Comparison of ENCODE assay signal across 18 cellular contexts in the genomic region with DNA sequence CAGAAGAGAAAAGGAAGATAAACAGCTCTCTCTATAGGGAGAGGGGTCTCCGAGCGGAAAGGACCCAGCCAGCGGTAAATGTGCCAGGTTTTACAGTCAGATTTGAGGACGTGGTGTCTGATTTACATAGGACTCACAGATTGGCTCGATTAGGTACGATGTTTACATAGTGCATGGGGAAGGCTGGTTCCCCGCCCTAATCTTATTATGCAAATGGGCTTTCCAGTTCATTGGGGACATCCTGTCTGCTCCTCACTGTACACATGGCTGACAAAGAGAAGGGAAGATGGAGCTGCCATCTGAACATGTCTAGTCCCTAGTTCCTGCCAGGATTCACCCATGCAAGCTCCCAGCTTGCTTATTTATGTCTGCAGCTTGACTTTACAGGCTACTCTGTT.
DNase-seq lines count a peak whose midpoint lies in the region; TF ChIP-seq lines count a peak whose summit lies in the region.
"Had no signal": no experiment of that assay in that cellular context is flagged by ENCODE, and none has a peak within 500 bp of the region (broad histone marks: within the 10 kb centered on the region; RNA-seq: fewer than 3 reads in every experiment).

No MANE protein-coding gene starts in this region.

- no peaks in the 10 kb centered on the region for H3K79me2 ChIP-seq in OCI-LY7 (ENCODE audit: insufficient read depth, low read depth, low read length)

- BruUV-seq in OCI-LY7 (replicated peaks; lab: Mats Ljungman, UMichigan): no TSS peak

- H3K4me1 ChIP-seq in OCI-LY7 (ENCODE audit: insufficient read depth, low read length, poor library complexity, severe bottlenecking): peaks cover 15% of the 10 kb centered on the region
- H3K4me1 ChIP-seq: colonic mucosa, Peyer's patch had no signal

- H2AFZ ChIP-seq in OCI-LY7 (ENCODE audit: low read length): no peak overlapping the region

- CTCF ChIA-PET in OCI-LY7 (lab: Charles Lee; ENCODE audit: unreplicated experiment): interaction anchor here (1.7 kb wide), 1 partner anchor 183 kb away, joined by 5 read pairs; no protein-coding TSS in a partner anchor

- H3K27ac ChIP-seq in OCI-LY7 (ENCODE audit: low read depth, low read length, poor library complexity, severe bottlenecking): no peak overlapping the region
- H3K27ac ChIP-seq: C4-2B, colonic mucosa, epithelial cell of prostate, gastrocnemius medialis, left lung, Peyer's patch had no signal

- POLR2A ChIA-PET in OCI-LY7 (lab: Charles Lee): interaction anchor here (0.7 to 1.9 kb wide), 5 partner anchors 9 to 239 kb away, joined by 3 to 5 read pairs (median 3); no protein-coding TSS in a partner anchor

- intact Hi-C loops in OCI-LY7 (cut with micrococcal nuclease; ENCODE audit: unreplicated experiment): loop anchor here (10.0 kb wide), 2 partner anchors 352 to 922 kb away; a partner anchor contains a TSS

- no peak overlapping the region for H3K4me2 ChIP-seq in OCI-LY7 (ENCODE audit: low read length)

- no peaks in the 10 kb centered on the region for H3K9me3 ChIP-seq in OCI-LY7 (ENCODE audit: low read length)
- H3K9me3 ChIP-seq: colonic mucosa, gastrocnemius medialis, left lung, Peyer's patch had no signal

- peak; percentile 30 for DNase-seq in NCI-H2029 (lab: John Stamatoyannopoulos, UW)
- no peak for DNase-seq in NCI-H2029 treated with DMSO at 0.1 percent for 48 hours (lab: John Stamatoyannopoulos, UW)
- DNase-seq in NCI-H2171 (lab: John Stamatoyannopoulos, UW): peak; percentile 72
- peak; percentile 24 for DNase-seq in OCI-LY7 (ENCODE audit: low spot score)
- peak; percentile 72 for DNase-seq in retina
- DNase-seq in NK-92 treated with Interleukin-12 subunit alpha and Interleukin-12 subunit beta, amount 100 ng/mL, for 24 hours (lab: John Stamatoyannopoulos, UW): no peak
- DNase-seq in 8988T: no peak
- DNase-seq in NCI-H1105 (lab: John Stamatoyannopoulos, UW): no peak
- DNase-seq: activated naive CD4-positive, alpha-beta T cell treated with anti-CD3 and anti-CD28 coated beads, Interleukin-2, amount 50 U/mL, for 16 hours; colonic mucosa; DND-41; gastrocnemius medialis; left lung; occipital lobe; Peyer's patch; stimulated activated CD4-positive, alpha-beta T cell treated with anti-CD3 and anti-CD28 coated beads, Interleukin-1b, Interleukin-23, amount 100 ng/mL, for 48 hours had no signal

- no peaks in the 10 kb centered on the region for H4K20me1 ChIP-seq in OCI-LY7 (ENCODE audit: insufficient read depth, low read length)

- TF ChIP-seq CTCF in OCI-LY7 (conservative IDR thresholded peaks at IDR 0.05; ENCODE audit: low read length): no peak

- H3K9me2 ChIP-seq in OCI-LY7 (ENCODE audit: insufficient read depth, low read length): no peaks in the 10 kb centered on the region

- no peak overlapping the region for H3K4me3 ChIP-seq in OCI-LY7 (ENCODE audit: low read depth, low read length, poor library complexity, severe bottlenecking)
- H3K4me3 ChIP-seq: colonic mucosa, gastrocnemius medialis, left lung, Peyer's patch had no signal

- H3K36me3 ChIP-seq in OCI-LY7 (ENCODE audit: insufficient read depth, low read length): no peaks in the 10 kb centered on the region
- H3K36me3 ChIP-seq: colonic mucosa, gastrocnemius medialis, left lung, Peyer's patch had no signal

Comparison
In these comparisons a context has a peak if more than half of its experiments do, and no peak if none do; other contexts are left out.
1. DNase-seq: peak in NCI-H2029 (single experiment), NCI-H2171 (single experiment), OCI-LY7 (single experiment) and retina (single experiment); none in NCI-H2029 treated with DMSO at 0.1 percent for 48 hours (single experiment), NK-92 treated with Interleukin-12 subunit alpha and Interleukin-12 subunit beta, amount 100 ng/mL, for 24 hours (single experiment), 8988T (single experiment) and NCI-H1105 (single experiment).